In the genomic region with DNA sequence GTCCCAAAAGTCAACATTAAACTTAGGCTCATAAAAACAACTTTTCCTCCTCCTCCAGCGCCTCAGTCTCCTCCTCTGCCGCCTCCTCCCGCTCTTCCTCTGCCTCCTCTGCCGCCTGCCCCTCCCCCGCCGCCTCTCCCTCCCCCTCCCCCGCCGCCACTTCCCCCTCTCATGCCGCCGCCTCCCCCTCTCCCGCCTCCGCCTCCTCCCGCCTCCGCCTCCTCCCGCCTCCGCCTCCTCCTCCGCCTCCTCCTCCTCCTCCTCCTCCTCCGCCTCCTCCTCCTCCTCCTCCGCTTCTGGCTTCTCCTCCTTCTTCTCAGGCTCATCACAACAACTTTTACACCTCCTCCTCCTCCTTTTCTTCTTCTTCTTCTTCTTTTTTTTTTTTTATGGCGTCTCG, we compare ENCODE assay signal across 24 cellular contexts.
DNase-seq lines count a peak whose midpoint lies in the region; ATAC-seq, FAIRE-seq and TF ChIP-seq lines count a peak whose summit lies in the region.
"Had no signal": no experiment of that assay in that cellular context is flagged by ENCODE, and none has a peak within 500 bp of the region (broad histone marks: within the 10 kb centered on the region; RNA-seq: fewer than 3 reads in every experiment).

No MANE protein-coding gene starts in this region.

- TF ChIP-seq CTCF in K562 (IDR thresholded peaks at IDR 0.05 in 2 of 3, conservative IDR thresholded peaks at IDR 0.05 in 1 of 3; ENCODE audit: insufficient read depth in 2 of 3, low read depth in 1 of 3, low read length in 3 of 3) (no peak), neural progenitor cell (IDR thresholded peaks at IDR 0.05) (no peak)

- H3K4me1 Mint-ChIP-seq in activated CD4-positive, alpha-beta T cell treated with anti-CD3 and anti-CD28 coated beads, Interleukin-2, amount 10 ng/mL, durations not matched to agents 7 days and 5 days = no peaks in the 10 kb centered on the region
- H3K4me1 Mint-ChIP-seq in neural progenitor cell = peaks cover 3% of the 10 kb centered on the region
- H3K4me1 Mint-ChIP-seq: CD4-positive, alpha-beta memory T cell had no signal

- H2AFZ ChIP-seq in K562 (ENCODE audit: low read depth, low read length) (no peak overlapping the region), neural progenitor cell (replicated peaks) (no peak overlapping the region)

- H3K4me3 Mint-ChIP-seq in activated CD4-positive, alpha-beta T cell treated with anti-CD3 and anti-CD28 coated beads, Interleukin-2, amount 10 ng/mL, durations not matched to agents 7 days and 5 days = no peak overlapping the region
- no peak overlapping the region for H3K4me3 Mint-ChIP-seq in neural progenitor cell
- H3K4me3 Mint-ChIP-seq: CD4-positive, alpha-beta memory T cell had no signal

- ATAC-seq in K562 = peak; percentile 62

- FAIRE-seq in K562 (lab: Jason Lieb, UNC) = no peak
- FAIRE-seq: GM12891, GM18507 had no signal

- no peaks in the 10 kb centered on the region for H3K27me3 Mint-ChIP-seq in activated CD4-positive, alpha-beta T cell treated with anti-CD3 and anti-CD28 coated beads, Interleukin-2, amount 10 ng/mL, durations not matched to agents 7 days and 5 days
- no peaks in the 10 kb centered on the region for H3K27me3 Mint-ChIP-seq in neural progenitor cell (ENCODE audit: insufficient read depth, low read depth)
- H3K27me3 Mint-ChIP-seq: CD4-positive, alpha-beta memory T cell had no signal

- H3K4me1 ChIP-seq in K562 (replicated peaks in 1 of 2; ENCODE audit: control insufficient read depth in 2 of 2, insufficient read depth in 2 of 2, low read length in 2 of 2) = no peaks in the 10 kb centered on the region
- H3K4me1 ChIP-seq in neural progenitor cell = peaks cover 7% of the 10 kb centered on the region
- H3K4me1 ChIP-seq: SJSA1 had no signal

- H3K27me3 ChIP-seq in K562 (ENCODE audit: control insufficient read depth in 2 of 2, insufficient read depth in 2 of 2, low read length in 2 of 2) = no peaks in the 10 kb centered on the region
- no peaks in the 10 kb centered on the region for H3K27me3 ChIP-seq in neural progenitor cell
- H3K27me3 ChIP-seq: SJSA1 had no signal

- in situ Hi-C loops in K562 (cut with MboI) = no loop called here

- H3K9ac ChIP-seq in K562 (ENCODE audit: insufficient read depth in 1 of 2, low read depth in 2 of 2, low read length in 2 of 2) (no peak overlapping the region), neural progenitor cell (no peak overlapping the region)

- H3K9me3 Mint-ChIP-seq in activated CD4-positive, alpha-beta T cell treated with anti-CD3 and anti-CD28 coated beads, Interleukin-2, amount 10 ng/mL, durations not matched to agents 7 days and 5 days = no peaks in the 10 kb centered on the region
- H3K9me3 Mint-ChIP-seq in neural progenitor cell = peaks cover 15% of the 10 kb centered on the region

- WGBS in K562 (ENCODE audit: insufficient coverage, low coverage, missing lambda C conversion rate) = no CpG with 5 or more reads among the region's 21 CpGs

- intact Hi-C loops in K562 (cut with micrococcal nuclease) = no loop called here

- DNase-seq in SHP77 (lab: John Stamatoyannopoulos, UW) (peak; percentile 25 to 52), SHP77 treated with DMSO at 0.1 percent for 48 hours (lab: John Stamatoyannopoulos, UW) (no peak), NCI-H2171 treated with DMSO at 0.1 percent for 48 hours (lab: John Stamatoyannopoulos, UW) (peak; percentile 79), K562 (ENCODE audit: extremely low read depth in 1 of 4, low spot score in 3 of 4) (peak; percentile 10 to 45 (median 13)), amygdala (lab: John Stamatoyannopoulos, UW) (no peak), neural progenitor cell (ENCODE audit: low spot score) (no peak)
- no peak for DNase-seq in activated CD4-positive, alpha-beta T cell treated with anti-CD3 and anti-CD28 coated beads, Interleukin-2, amount 10 ng/mL, durations not matched to agents 7 days and 5 days
- DNase-seq in activated CD4-positive, alpha-beta T cell treated with anti-CD3 and anti-CD28 coated beads for 48 hours = no peak
- DNase-seq: 8988T; Calu3; CD4-positive, alpha-beta memory T cell; DMS79 treated with DMSO at 0.1 percent for 48 hours; GDM1; GOT3; Karpas-422; MM.1S; NCI-H1092 treated with DMSO at 0.1 percent for 48 hours; NCI-H2081 treated with DMSO at 0.1 percent for 48 hours; NCI-H345; NCI-H526 treated with DMSO at 0.1 percent for 48 hours had no signal

- POLR2A ChIA-PET in K562 (lab: Yijun Ruan, JAX) = no interaction called here
- POLR2A ChIA-PET in activated CD4-positive, alpha-beta T cell treated with anti-CD3 and anti-CD28 coated beads, Interleukin-2, amount 10 ng/mL, durations not matched to agents 7 days and 5 days (lab: Charles Lee) = no interaction called here

- H3F3A ChIP-seq in neural progenitor cell (ENCODE audit: low read depth) = peaks cover under 1% of the 10 kb centered on the region

- BruUV-seq in K562 (replicated peaks; lab: Mats Ljungman, UMichigan) = no TSS peak

- H3K36me3 Mint-ChIP-seq in activated CD4-positive, alpha-beta T cell treated with anti-CD3 and anti-CD28 coated beads, Interleukin-2, amount 10 ng/mL, durations not matched to agents 7 days and 5 days (ENCODE audit: low read depth) = no peaks in the 10 kb centered on the region
- H3K36me3 Mint-ChIP-seq in neural progenitor cell = no peaks in the 10 kb centered on the region
- H3K36me3 Mint-ChIP-seq: CD4-positive, alpha-beta memory T cell had no signal

- H3K36me3 ChIP-seq in K562 (ENCODE audit: control insufficient read depth, insufficient read depth, low read length) = no peaks in the 10 kb centered on the region
- no peaks in the 10 kb centered on the region for H3K36me3 ChIP-seq in neural progenitor cell
- H3K36me3 ChIP-seq: SJSA1 had no signal

- H3K4me2 ChIP-seq in K562 (ENCODE audit: insufficient read depth, low read length) (no peak overlapping the region; the same call in 1 of the 2 replicates), neural progenitor cell (no peak overlapping the region)

- H3K9me3 ChIP-seq in K562 (replicated peaks; ENCODE audit: control insufficient read depth, insufficient read depth, low read depth, low read length) = no peaks in the 10 kb centered on the region
- H3K9me3 ChIP-seq in neural progenitor cell (ENCODE audit: low read depth) = no peaks in the 10 kb centered on the region
- H3K9me3 ChIP-seq: SJSA1 had no signal

- no peak overlapping the region for H3K27ac Mint-ChIP-seq in activated CD4-positive, alpha-beta T cell treated with anti-CD3 and anti-CD28 coated beads, Interleukin-2, amount 10 ng/mL, durations not matched to agents 7 days and 5 days
- no peak overlapping the region for H3K27ac Mint-ChIP-seq in neural progenitor cell
- H3K27ac Mint-ChIP-seq: CD4-positive, alpha-beta memory T cell had no signal

- TF ChIP-seq RAD21 in K562 (CRISPR knock-in tag; conservative IDR thresholded peaks at IDR 0.05 in 1 of 2, IDR thresholded peaks at IDR 0.05 in 1 of 2) = no peak

- H4K20me1 ChIP-seq in K562 (replicated peaks; ENCODE audit: control insufficient read depth, insufficient read depth, low read length) (no peaks in the 10 kb centered on the region), neural progenitor cell (ENCODE audit: low read depth) (no peaks in the 10 kb centered on the region)

- no peak for TF ChIP-seq POLR2A in K562 (conservative IDR thresholded peaks at IDR 0.05)

- no peak overlapping the region for H3K27ac ChIP-seq in K562 (ENCODE audit: extremely low read depth, low read depth, low read length)
- H3K27ac ChIP-seq in neural progenitor cell = no peak overlapping the region
- H3K27ac ChIP-seq: RWPE1, SJSA1 had no signal

- no peaks in the 10 kb centered on the region for H3K9me1 ChIP-seq in K562 (ENCODE audit: control insufficient read depth, insufficient read depth, low read length)

- H3K4me3 ChIP-seq in K562 (no peak overlapping the region), neural progenitor cell (no peak overlapping the region)
- H3K4me3 ChIP-seq: SJSA1 had no signal

- no peak for TF ChIP-seq EP300 in K562 (IDR thresholded peaks at IDR 0.05; ENCODE audit: low read length)

- CTCF ChIA-PET in K562 (lab: Yijun Ruan, JAX; ENCODE audit: low intra/inter-chr PET ratio) = no interaction called here
- CTCF ChIA-PET in activated CD4-positive, alpha-beta T cell treated with anti-CD3 and anti-CD28 coated beads, Interleukin-2, amount 10 ng/mL, durations not matched to agents 7 days and 5 days (lab: Charles Lee) = no interaction called here

- H3K79me2 ChIP-seq in K562 (ENCODE audit: control insufficient read depth, insufficient read depth, low read length) (no peaks in the 10 kb centered on the region; the same call in 2 of the 3 replicates), neural progenitor cell (ENCODE audit: low read depth) (no peaks in the 10 kb centered on the region)

TF ChIP-seq in K562, 482 proteins besides CTCF, POLR2A, EP300 and RAD21:
- TF ChIP-seq, protein P1, sequence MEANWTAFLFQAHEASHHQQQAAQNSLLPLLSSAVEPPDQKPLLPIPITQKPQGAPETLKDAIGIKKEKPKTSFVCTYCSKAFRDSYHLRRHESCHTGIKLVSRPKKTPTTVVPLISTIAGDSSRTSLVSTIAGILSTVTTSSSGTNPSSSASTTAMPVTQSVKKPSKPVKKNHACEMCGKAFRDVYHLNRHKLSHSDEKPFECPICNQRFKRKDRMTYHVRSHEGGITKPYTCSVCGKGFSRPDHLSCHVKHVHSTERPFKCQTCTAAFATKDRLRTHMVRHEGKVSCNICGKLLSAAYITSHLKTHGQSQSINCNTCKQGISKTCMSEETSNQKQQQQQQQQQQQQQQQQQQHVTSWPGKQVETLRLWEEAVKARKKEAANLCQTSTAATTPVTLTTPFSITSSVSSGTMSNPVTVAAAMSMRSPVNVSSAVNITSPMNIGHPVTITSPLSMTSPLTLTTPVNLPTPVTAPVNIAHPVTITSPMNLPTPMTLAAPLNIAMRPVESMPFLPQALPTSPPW (CRISPR knock-in tag; IDR thresholded peaks at IDR 0.05) = peak; percentile 38; the same call in 1 of the 2 replicates
- TF ChIP-seq EHMT2 (IDR thresholded peaks at IDR 0.05) = no peak
- peak; percentile 91 for TF ChIP-seq ZNF263 (CRISPR knock-in tag; IDR thresholded peaks at IDR 0.05; ENCODE audit: borderline replicate concordance)
TF ChIP-seq in K562: peak in this region for 2.

Comparison
In these comparisons a context has a peak if more than half of its experiments do, and no peak if none do; other contexts are left out.
1. DNase-seq: peak in SHP77 (2 of 2), NCI-H2171 treated with DMSO at 0.1 percent for 48 hours (single experiment) and K562 (4 of 4); none in SHP77 treated with DMSO at 0.1 percent for 48 hours (single experiment), amygdala (0 of 56), activated CD4-positive, alpha-beta T cell treated with anti-CD3 and anti-CD28 coated beads, Interleukin-2, amount 10 ng/mL, durations not matched to agents 7 days and 5 days (single experiment), neural progenitor cell (single experiment) and activated CD4-positive, alpha-beta T cell treated with anti-CD3 and anti-CD28 coated beads for 48 hours (single experiment).